In the genomic region with DNA sequence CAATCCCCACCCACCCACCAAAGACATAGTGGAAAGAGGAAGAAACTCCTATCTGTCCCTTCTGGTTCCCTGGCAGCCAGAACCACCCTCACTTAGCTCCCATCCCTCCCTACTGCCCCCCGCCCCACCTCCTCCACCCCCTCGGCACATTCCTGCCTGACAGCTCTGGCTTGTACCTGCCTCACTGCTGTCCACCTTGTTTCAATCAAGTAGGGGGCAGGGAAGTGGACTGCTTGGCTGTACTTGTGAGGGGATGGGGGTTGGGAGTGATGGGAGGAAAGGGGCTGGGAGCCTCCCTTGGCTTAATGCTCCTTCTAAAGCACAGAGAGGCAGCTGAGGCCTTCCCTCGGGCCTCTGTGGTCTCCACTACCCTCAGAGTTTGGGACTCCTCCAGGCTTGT, we compare ENCODE assay signal across 22 cellular contexts. TPM values are rescaled to one million over a fixed set of nuclear protein-coding genes. Genes with fewer than 3 reads are reported as not detected.
"Had no signal": no experiment of that assay in that cellular context is flagged by ENCODE, and none has a peak within 500 bp of the region (broad histone marks: within the 10 kb centered on the region; RNA-seq: fewer than 3 reads in every experiment).

No MANE protein-coding gene starts in this region.

- H3K27me3 ChIP-seq: esophagus squamous epithelium had no signal

- H3K36me3 ChIP-seq: esophagus squamous epithelium had no signal

- H3K27ac Mint-ChIP-seq: activated CD4-positive, alpha-beta T cell treated with anti-CD3 and anti-CD28 coated beads, Interleukin-2, amount 10 ng/mL, durations not matched to agents 24 days and 14 days; activated CD8-positive, alpha-beta T cell treated with anti-CD3 and anti-CD28 coated beads, Interleukin-2, amount 10 ng/mL, durations not matched to agents 7 days and 5 days; activated naive CD4-positive, alpha-beta T cell treated with anti-CD3 and anti-CD28 coated beads, Interleukin-2, amount 50 U/mL, for 72 hours; naive thymus-derived CD4-positive, alpha-beta T cell had no signal

- H3K9me3 ChIP-seq: esophagus squamous epithelium had no signal

- H3K27ac ChIP-seq: esophagus squamous epithelium, skin epidermis had no signal

- H3K9me3 Mint-ChIP-seq: activated CD4-positive, alpha-beta T cell treated with anti-CD3 and anti-CD28 coated beads, Interleukin-2, amount 10 ng/mL, durations not matched to agents 24 days and 14 days; activated naive CD4-positive, alpha-beta T cell treated with anti-CD3 and anti-CD28 coated beads, Interleukin-2, amount 50 U/mL, for 72 hours; central memory CD8-positive, alpha-beta T cell had no signal

- DNase-seq: activated CD4-positive, alpha-beta T cell treated with anti-CD3 and anti-CD28 coated beads, Interleukin-2, amount 10 ng/mL, durations not matched to agents 24 days and 14 days; activated CD4-positive, CD25-positive, alpha-beta regulatory T cell; activated CD8-positive, alpha-beta memory T cell treated with anti-CD3 and anti-CD28 coated beads, Interleukin-2, amount 50 U/mL, for 4 hours; activated CD8-positive, alpha-beta T cell treated with anti-CD3 and anti-CD28 coated beads, Interleukin-2, amount 10 ng/mL, durations not matched to agents 7 days and 5 days; activated effector memory CD4-positive, alpha-beta T cell treated with anti-CD3 and anti-CD28 coated beads, Interleukin-2, amount 50 U/mL, for 16 hours; activated T-cell treated with anti-CD3 and anti-CD28 coated beads, Interleukin-2, amount 50 U/mL, for 48 hours; cortex of kidney; effector CD4-positive, alpha-beta T cell; esophagus squamous epithelium; hypothalamus; naive thymus-derived CD4-positive, alpha-beta T cell; retina; stimulated activated CD4-positive, alpha-beta T cell treated with anti-CD3 and anti-CD28 coated beads, Interleukin-4, amount 100 ng/mL, for 4 hours; stimulated activated CD8-positive, alpha-beta memory T cell treated with anti-CD3 and anti-CD28 coated beads, Interleukin-4, amount 100 ng/mL, for 48 hours; stimulated activated naive CD4-positive, alpha-beta T cell treated with Interleukin-2 at 50 U/mL for 16 hours; substantia nigra; SW 1271 had no signal

- ATAC-seq: activated CD8-positive, alpha-beta T cell treated with anti-CD3 and anti-CD28 coated beads, Interleukin-2, amount 10 ng/mL, durations not matched to agents 7 days and 5 days; activated naive CD4-positive, alpha-beta T cell treated with anti-CD3 and anti-CD28 coated beads, Interleukin-2, amount 50 U/mL, for 72 hours; naive thymus-derived CD4-positive, alpha-beta T cell had no signal

- H3K4me3 Mint-ChIP-seq: activated CD4-positive, alpha-beta T cell treated with anti-CD3 and anti-CD28 coated beads, Interleukin-2, amount 10 ng/mL, durations not matched to agents 24 days and 14 days; activated CD8-positive, alpha-beta T cell treated with anti-CD3 and anti-CD28 coated beads, Interleukin-2, amount 10 ng/mL, durations not matched to agents 7 days and 5 days; central memory CD8-positive, alpha-beta T cell; naive thymus-derived CD4-positive, alpha-beta T cell had no signal

- H3K27me3 Mint-ChIP-seq: activated CD4-positive, alpha-beta T cell treated with anti-CD3 and anti-CD28 coated beads, Interleukin-2, amount 10 ng/mL, durations not matched to agents 24 days and 14 days; central memory CD8-positive, alpha-beta T cell had no signal

- H3K4me3 ChIP-seq: esophagus squamous epithelium, skin epidermis had no signal

RNA-seq across cellular contexts. Expression of gene SCUBE3, which starts 23.7 kb away (rescaled TPM):
- total RNA-seq: mononuclear cell; naive thymus-derived CD4-positive, alpha-beta T cell; T-helper 2 cell treated with Interferon-gamma antibody and Interleukin-4, amounts not matched to agents 100 ng/mL and 5 ng/mL, for 36 hours had no signal
